ENCODE assay signal across 8 cellular contexts in the genomic region with DNA sequence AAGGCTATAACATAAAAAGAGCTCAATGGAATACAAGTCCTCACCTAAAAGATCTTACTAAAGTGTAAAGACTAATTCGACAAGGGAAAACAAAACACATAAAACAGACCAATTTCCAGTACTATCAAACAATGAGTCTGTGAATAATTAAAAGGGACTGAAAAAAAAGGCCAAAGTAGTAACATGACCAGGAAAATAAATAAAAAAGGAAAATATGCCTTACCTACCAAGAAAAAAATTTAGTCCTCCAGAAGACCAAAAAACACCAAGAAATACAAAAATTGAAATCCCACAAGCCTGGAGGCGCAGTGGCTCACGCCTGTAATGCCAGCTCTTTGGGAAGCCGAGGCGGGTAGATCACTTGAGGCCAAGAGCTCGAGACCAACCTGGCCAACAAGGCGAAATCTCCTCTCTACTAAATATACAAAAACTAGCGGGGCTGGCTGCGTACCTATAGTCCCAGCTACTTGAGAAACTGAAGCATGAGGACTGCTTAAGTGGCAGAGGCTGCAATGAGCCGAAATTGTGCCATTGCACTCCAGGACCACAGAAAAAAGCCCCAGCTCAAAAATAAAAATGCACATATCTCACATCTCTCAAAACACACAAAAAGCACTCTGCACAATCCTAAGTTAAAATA.
DNase-seq lines count a peak whose midpoint lies in the region; ATAC-seq, FAIRE-seq and TF ChIP-seq lines count a peak whose summit lies in the region.

No MANE protein-coding gene starts in this region.

- no peak for TF ChIP-seq RAD21 in H1 (IDR thresholded peaks at IDR 0.05 in 1 of 2, conservative IDR thresholded peaks at IDR 0.05 in 1 of 2; ENCODE audit: low read depth in 2 of 2, low read length in 2 of 2)

- H3K4me3 Mint-ChIP-seq in T-helper 2 cell treated with Interferon-gamma antibody and Interleukin-4, amounts not matched to agents 5 μg/mL and 100 μg/mL, for 36 hours, result no peak overlapping the region

- no peak overlapping the region for H4K5ac ChIP-seq in H1 (ENCODE audit: insufficient read length, low read depth, low read length)

- CTCF ChIA-PET in AG04450 (lab: Charles Lee) (interaction anchor here (0.7 to 2.9 kb wide), 9 partner anchors 11 to 286 kb away, joined by 3 to 15 read pairs (median 5); no protein-coding TSS in a partner anchor), H1 (lab: Charles Lee; ENCODE audit: partially characterized antibody) (interaction anchor here (0.8 to 2.0 kb wide), 8 partner anchors 9 to 374 kb away, joined by 3 to 7 read pairs (median 4); no protein-coding TSS in a partner anchor)

- H2BK20ac ChIP-seq in H1 (ENCODE audit: low read length), result no peak overlapping the region

- no peak overlapping the region for H3K14ac ChIP-seq in H1 (ENCODE audit: insufficient read length)

- H3K4me2 ChIP-seq in H1 (ENCODE audit: insufficient read depth in 1 of 2, low read depth in 2 of 2, low read length in 2 of 2), result peak overlapping the region; percentile 25 to 76; a peak in 3 of 4 replicates
- H3K4me2 ChIP-seq in osteoblast (ENCODE audit: insufficient read depth, low read length), result no peak overlapping the region

- H4K20me1 ChIP-seq in H1 (replicated peaks in 1 of 2; ENCODE audit: control insufficient read depth in 1 of 2, insufficient read depth in 2 of 2, low read length in 2 of 2) (no peaks in the 10 kb centered on the region), osteoblast (ENCODE audit: insufficient read depth, low read length) (no peaks in the 10 kb centered on the region)

- H3K18ac ChIP-seq in H1 (ENCODE audit: extremely low read depth, low read length), result no peak overlapping the region

- no peaks in the 10 kb centered on the region for H3K79me2 ChIP-seq in H1 (ENCODE audit: control insufficient read depth in 1 of 2, insufficient read depth in 2 of 2, low read length in 2 of 2)
- H3K79me2 ChIP-seq in osteoblast (ENCODE audit: insufficient read depth, low read length), result no peaks in the 10 kb centered on the region

- TF ChIP-seq POLR2A in H1 (IDR thresholded peaks at IDR 0.05; ENCODE audit: control extremely low read depth in 1 of 2, low read depth in 2 of 2, low read length in 2 of 2), result no peak

- no peak overlapping the region for H3K27ac Mint-ChIP-seq in T-helper 2 cell treated with Interferon-gamma antibody and Interleukin-4, amounts not matched to agents 5 μg/mL and 100 μg/mL, for 36 hours

- H3K27me3 ChIP-seq in AG04450 (ENCODE audit: control insufficient read depth, insufficient read depth, low read length) (peaks cover under 1% of the 10 kb centered on the region), H1 (replicated peaks in 1 of 4; ENCODE audit: control insufficient read depth in 3 of 4, extremely low read depth in 1 of 4, insufficient read depth in 3 of 4, low read length in 3 of 4) (no peaks in the 10 kb centered on the region), osteoblast (ENCODE audit: insufficient read depth, low read length) (no peaks in the 10 kb centered on the region)

- peak; percentile 49 for ATAC-seq in GM21737 (IDR thresholded peaks at IDR 0.05; ENCODE audit: unreplicated experiment)

- peak overlapping the region; percentile 51; the same call in 1 of the 2 replicates for H4K8ac ChIP-seq in H1 (ENCODE audit: extremely low read depth, insufficient read depth, low read length)

- POLR2A ChIA-PET in AG04450 (lab: Yijun Ruan, JAX), result interaction anchor here (0.5 to 3.0 kb wide), 39 partner anchors 10 to 1696 kb away, joined by 3 to 86 read pairs (median 6); a partner anchor contains a TSS
- POLR2A ChIA-PET in H1 (lab: Charles Lee; ENCODE audit: partially characterized antibody), result interaction anchor here (0.6 to 5.6 kb wide), 46 partner anchors 9 to 477 kb away, joined by 3 to 230 read pairs (median 9); a partner anchor contains a TSS

- no peak overlapping the region for H3K4ac ChIP-seq in H1 (replicated peaks; ENCODE audit: insufficient read length, low read depth, low read length)

- H3K4me1 Mint-ChIP-seq in T-helper 2 cell treated with Interferon-gamma antibody and Interleukin-4, amounts not matched to agents 5 μg/mL and 100 μg/mL, for 36 hours (ENCODE audit: low read depth), result peaks cover 8% of the 10 kb centered on the region

- DNase-seq in AG04450 (ENCODE audit: low read depth, low spot score), result no peak
- peak; percentile 68 for DNase-seq in T-helper 2 cell treated with Interferon-gamma antibody and Interleukin-4, amounts not matched to agents 5 μg/mL and 100 μg/mL, for 36 hours (ENCODE audit: low spot score)
- DNase-seq in H1 (ENCODE audit: low read depth in 1 of 2, low spot score in 2 of 2), result peak; percentile 51 to 77
- peak; percentile 63 for DNase-seq in osteoblast (ENCODE audit: insufficient read length, low spot score, missing footprints)
- DNase-seq in H4 (ENCODE audit: low spot score), result no peak
- DNase-seq in T-helper 9 cell, result no peak
- no peak for DNase-seq in NCI-H2081 treated with DMSO at 0.1 percent for 48 hours (lab: John Stamatoyannopoulos, UW)

- H3K79me1 ChIP-seq in H1 (ENCODE audit: low read depth, low read length), result no peaks in the 10 kb centered on the region

- H3K36me3 ChIP-seq in H1 (ENCODE audit: control insufficient read depth in 2 of 4, insufficient read depth in 4 of 4, low read length in 3 of 4) (no peaks in the 10 kb centered on the region), osteoblast (ENCODE audit: insufficient read depth, low read length) (no peaks in the 10 kb centered on the region)

- H3K23ac ChIP-seq in H1 (ENCODE audit: insufficient read length), result no peak overlapping the region

- H2BK12ac ChIP-seq in H1 (ENCODE audit: low read depth, low read length), result no peak overlapping the region; the same call in 1 of the 2 replicates

- 37% methylated on average over 10 of the region's 10 CpGs; no CpG with 5 or more reads in 1 of the 2 experiments for WGBS in H1 (ENCODE audit: extremely low coverage in 1 of 2, insufficient coverage in 1 of 2, insufficient read length in 1 of 2, insufficient replicate concordance in 2 of 2, low coverage in 1 of 2, low lambda C conversion rate in 2 of 2, missing lambda C conversion rate in 1 of 2), 2 experiments

- H2BK120ac ChIP-seq in H1 (replicated peaks; ENCODE audit: low read depth, low read length), result no peak overlapping the region

- TF ChIP-seq EP300 in H1 (IDR thresholded peaks at IDR 0.05; ENCODE audit: borderline replicate concordance in 1 of 2, low read depth in 2 of 2, low read length in 2 of 2), result no peak

- H3K9me3 ChIP-seq in AG04450 (ENCODE audit: control insufficient read depth, insufficient read depth, low read length) (no peaks in the 10 kb centered on the region), H1 (ENCODE audit: insufficient read depth in 2 of 2, low read depth in 1 of 2, low read length in 1 of 2) (no peaks in the 10 kb centered on the region), osteoblast (ENCODE audit: low read depth, low read length) (no peaks in the 10 kb centered on the region)

- no peaks in the 10 kb centered on the region for H3K27me3 Mint-ChIP-seq in T-helper 2 cell treated with Interferon-gamma antibody and Interleukin-4, amounts not matched to agents 5 μg/mL and 100 μg/mL, for 36 hours (ENCODE audit: low read depth)

- H2BK15ac ChIP-seq in H1 (ENCODE audit: low read length), result no peak overlapping the region

- H3K23me2 ChIP-seq in H1 (ENCODE audit: low read depth, low read length), result 0 out of 2 replicates have a peak, but pooled peaks cover 2% of the 10 kb centered on the region

- no peak for FAIRE-seq in H1 (lab: Jason Lieb, UNC)

- H2BK5ac ChIP-seq in H1 (ENCODE audit: low read depth, low read length), result no peak overlapping the region; the same call in 1 of the 2 replicates

- no peak overlapping the region for H2AK5ac ChIP-seq in H1 (ENCODE audit: low read depth, low read length)

- H3K9ac ChIP-seq in H1 (replicated peaks in 1 of 4; ENCODE audit: extremely low read depth in 1 of 4, low read depth in 3 of 4, low read length in 3 of 4), result no peak overlapping the region

- H4K91ac ChIP-seq in H1 (replicated peaks; ENCODE audit: insufficient read length, low read length), result no peak overlapping the region

- H3K27ac ChIP-seq in AG04450 (ENCODE audit: low read depth, low read length) (peak overlapping the region; percentile 47), H1 (ENCODE audit: low read depth, low read length) (no peak overlapping the region), osteoblast (ENCODE audit: low read depth, low read length) (no peak overlapping the region)

- no peaks in the 10 kb centered on the region for H3K9me3 Mint-ChIP-seq in T-helper 2 cell treated with Interferon-gamma antibody and Interleukin-4, amounts not matched to agents 5 μg/mL and 100 μg/mL, for 36 hours

- peaks cover 0 to 3% (median 2%) of the 10 kb centered on the region in 4 experiments; a peak in 6 of 7 replicates for H3K4me1 ChIP-seq in H1 (replicated peaks in 1 of 4; ENCODE audit: control insufficient read depth in 3 of 4, insufficient read depth in 4 of 4, low read length in 3 of 4)
- H3K4me1 ChIP-seq in osteoblast (ENCODE audit: insufficient read depth, low read length), result peaks cover 5% of the 10 kb centered on the region

- no peaks in the 10 kb centered on the region for H3K36me3 Mint-ChIP-seq in T-helper 2 cell treated with Interferon-gamma antibody and Interleukin-4, amounts not matched to agents 5 μg/mL and 100 μg/mL, for 36 hours (ENCODE audit: low read depth)

- no peak for TF ChIP-seq CTCF in AG04450 (IDR thresholded peaks at IDR 0.05; ENCODE audit: low read depth, low read length)
- no peak for TF ChIP-seq CTCF in H1 (IDR thresholded peaks at IDR 0.05; ENCODE audit: control extremely low read depth in 1 of 3, insufficient read depth in 1 of 3, low read depth in 1 of 3, low read length in 3 of 3)
- TF ChIP-seq CTCF in osteoblast (IDR thresholded peaks at IDR 0.05; ENCODE audit: extremely low read depth, low read depth, low read length), result no peak

- no peak overlapping the region for H3K4me3 ChIP-seq in AG04450 (ENCODE audit: low read depth, low read length)
- no peak overlapping the region for H3K4me3 ChIP-seq in H1 (ENCODE audit: extremely low read depth in 1 of 4, insufficient read depth in 2 of 4, low read depth in 3 of 4, low read length in 4 of 4)
- H3K4me3 ChIP-seq in osteoblast (ENCODE audit: insufficient read depth, low read length), result no peak overlapping the region

- no peak overlapping the region for H3K56ac ChIP-seq in H1 (replicated peaks; ENCODE audit: insufficient read length, low read depth, low read length)

- H2AFZ ChIP-seq in H1 (ENCODE audit: low read length), result no peak overlapping the region
- no peak overlapping the region for H2AFZ ChIP-seq in osteoblast (ENCODE audit: low read length)

TF ChIP-seq in H1, 55 proteins besides CTCF, POLR2A, EP300 and RAD21 (continues in another document):
- no peak for TF ChIP-seq CTBP2 (IDR thresholded peaks at IDR 0.05; ENCODE audit: borderline replicate concordance, insufficient read depth, insufficient read length, low read length)
- no peak for TF ChIP-seq SP1 (IDR thresholded peaks at IDR 0.05; ENCODE audit: low read depth, low read length)
- TF ChIP-seq TBP (IDR thresholded peaks at IDR 0.05; ENCODE audit: low read depth, low read length), result no peak

Comparison
In these comparisons a context has a peak if more than half of its experiments do, and no peak if none do; other contexts are left out.
1. DNase-seq: peak in T-helper 2 cell treated with Interferon-gamma antibody and Interleukin-4, amounts not matched to agents 5 μg/mL and 100 μg/mL, for 36 hours (single experiment), H1 (2 of 2) and osteoblast (single experiment); none in AG04450 (single experiment), H4 (single experiment), T-helper 9 cell (single experiment) and NCI-H2081 treated with DMSO at 0.1 percent for 48 hours (single experiment).